17 cellular contexts compared by ENCODE assay signal in genomic region chr18:53441761-53442414, GRCh38.
DNase-seq lines count a peak whose midpoint lies in the region; ATAC-seq and TF ChIP-seq lines count a peak whose summit lies in the region.
"Had no signal": no experiment of that assay in that cellular context is flagged by ENCODE, and none has a peak within 500 bp of the region (broad histone marks: within the 10 kb centered on the region; RNA-seq: fewer than 3 reads in every experiment).

No MANE protein-coding gene starts in this region.

- no peak overlapping the region for H2AFZ ChIP-seq in SK-N-SH (ENCODE audit: low read depth)

- TF ChIP-seq EP300 in SK-N-SH (IDR thresholded peaks at IDR 0.05; ENCODE audit: borderline replicate concordance in 1 of 2, low read depth in 1 of 2, low read length in 1 of 2) = no peak
- no peak for TF ChIP-seq EP300 in stomach (IDR thresholded peaks at IDR 0.05)

- H3K9me2 ChIP-seq in SK-N-SH = no peaks in the 10 kb centered on the region

- no peak for TF ChIP-seq POLR2A in stomach (IDR thresholded peaks at IDR 0.05)

- no peak for TF ChIP-seq CTCF in SK-N-SH (IDR thresholded peaks at IDR 0.05)
- no peak for TF ChIP-seq CTCF in BE2C (IDR thresholded peaks at IDR 0.05; ENCODE audit: low read depth, low read length)
- TF ChIP-seq CTCF in stomach (IDR thresholded peaks at IDR 0.05) = no peak

- H3K9ac ChIP-seq in SK-N-SH (no peak overlapping the region), adipocyte (ENCODE audit: low read length) (no peak overlapping the region)

- H3K9me3 Mint-ChIP-seq in activated naive CD8-positive, alpha-beta T cell treated with anti-CD3 and anti-CD28 coated beads for 36 hours = peaks cover 2% of the 10 kb centered on the region

- no peak overlapping the region for H3K27ac Mint-ChIP-seq in activated naive CD8-positive, alpha-beta T cell treated with anti-CD3 and anti-CD28 coated beads for 36 hours
- H3K27ac Mint-ChIP-seq: CD14-positive monocyte had no signal

- H3K4me3 ChIP-seq in SK-N-SH (ENCODE audit: low read depth in 2 of 2, low read length in 1 of 2) = no peak overlapping the region
- H3K4me3 ChIP-seq in BE2C (ENCODE audit: low read depth, low read length) = no peak overlapping the region
- H3K4me3 ChIP-seq in adipocyte (ENCODE audit: low read length) = no peak overlapping the region
- H3K4me3 ChIP-seq in stomach = no peak overlapping the region
- H3K4me3 ChIP-seq: SJSA1 had no signal

- no peaks in the 10 kb centered on the region for H3K36me3 Mint-ChIP-seq in activated naive CD8-positive, alpha-beta T cell treated with anti-CD3 and anti-CD28 coated beads for 36 hours
- H3K36me3 Mint-ChIP-seq: CD14-positive monocyte had no signal

- H3F3A ChIP-seq in SK-N-SH (replicated peaks; ENCODE audit: insufficient read depth) = no peaks in the 10 kb centered on the region

- H3K9me3 ChIP-seq in SK-N-SH (no peaks in the 10 kb centered on the region), BE2C (no peaks in the 10 kb centered on the region), adipocyte (ENCODE audit: control insufficient read depth, low read length) (no peaks in the 10 kb centered on the region), stomach (no peaks in the 10 kb centered on the region)
- H3K9me3 ChIP-seq: SJSA1 had no signal

- H3K4me1 Mint-ChIP-seq in activated naive CD8-positive, alpha-beta T cell treated with anti-CD3 and anti-CD28 coated beads for 36 hours = no peaks in the 10 kb centered on the region
- H3K4me1 Mint-ChIP-seq: CD14-positive monocyte had no signal

- H3K36me3 ChIP-seq in SK-N-SH (replicated peaks in 1 of 2; ENCODE audit: control insufficient read depth in 1 of 2, insufficient read depth in 2 of 2, low read length in 1 of 2) = no peaks in the 10 kb centered on the region
- H3K36me3 ChIP-seq in BE2C = no peaks in the 10 kb centered on the region
- H3K36me3 ChIP-seq in adipocyte (ENCODE audit: control insufficient read depth, insufficient read depth, low read length, severe bottlenecking) = no peaks in the 10 kb centered on the region
- H3K36me3 ChIP-seq in stomach = no peaks in the 10 kb centered on the region
- H3K36me3 ChIP-seq: SJSA1 had no signal

- peak; percentile 15 for DNase-seq in SK-N-SH
- DNase-seq in BE2C = peak; percentile 31
- peak; percentile 30 for DNase-seq in NCI-H1105 treated with DMSO at 0.1 percent for 48 hours (lab: John Stamatoyannopoulos, UW)
- peak; percentile 27 for DNase-seq in adipocyte (ENCODE audit: low read depth)
- no peak for DNase-seq in stomach
- no peak for DNase-seq in dedifferentiated amniotic fluid mesenchymal stem cell (ENCODE audit: extremely low spot score)
- DNase-seq in activated naive CD8-positive, alpha-beta T cell treated with anti-CD3 and anti-CD28 coated beads for 36 hours = no peak
- DNase-seq: ACHN, MM.1S, NCI-H1417 treated with DMSO at 0.1 percent for 48 hours, NCI-H187 treated with DMSO at 0.1 percent for 48 hours, NCI-H510A treated with DMSO at 0.1 percent for 48 hours, SW 1271, T-helper 2 cell had no signal

- CTCF ChIA-PET in SK-N-SH (lab: Yijun Ruan, JAX) = interaction anchor here (0.9 to 1.2 kb wide), 4 partner anchors 14 to 686 kb away, joined by 3 to 4 read pairs (median 3); no protein-coding TSS in a partner anchor

- no peak overlapping the region for H3K4me2 ChIP-seq in SK-N-SH

- H3K79me2 ChIP-seq in SK-N-SH (ENCODE audit: insufficient read depth) = no peaks in the 10 kb centered on the region

- H3K27me3 Mint-ChIP-seq in activated naive CD8-positive, alpha-beta T cell treated with anti-CD3 and anti-CD28 coated beads for 36 hours = no peaks in the 10 kb centered on the region

- TF ChIP-seq RAD21 in SK-N-SH (IDR thresholded peaks at IDR 0.05; ENCODE audit: low read length) = no peak

- H3K4me3 Mint-ChIP-seq in activated naive CD8-positive, alpha-beta T cell treated with anti-CD3 and anti-CD28 coated beads for 36 hours = no peak overlapping the region
- H3K4me3 Mint-ChIP-seq: CD14-positive monocyte had no signal

- H3K27ac ChIP-seq in SK-N-SH (ENCODE audit: low read depth in 2 of 2, low read length in 1 of 2) (no peak overlapping the region), stomach (no peak overlapping the region)
- H3K27ac ChIP-seq: SJSA1 had no signal

- intact Hi-C loops in stomach (cut with DNase I; ENCODE audit: low total_unique reads) = no loop called here

- H4K20me1 ChIP-seq in SK-N-SH (ENCODE audit: insufficient read depth) = no peaks in the 10 kb centered on the region

- H3K4me1 ChIP-seq in SK-N-SH (ENCODE audit: control insufficient read depth in 1 of 2, insufficient read depth in 2 of 2, low read depth in 1 of 2, low read length in 1 of 2) = no peaks in the 10 kb centered on the region
- peaks cover 4% of the 10 kb centered on the region; the same call in 1 of the 2 replicates for H3K4me1 ChIP-seq in BE2C
- H3K4me1 ChIP-seq in adipocyte (ENCODE audit: control insufficient read depth, insufficient read depth, low read length) = peaks cover 5% of the 10 kb centered on the region
- no peaks in the 10 kb centered on the region for H3K4me1 ChIP-seq in stomach
- H3K4me1 ChIP-seq: SJSA1 had no signal

- POLR2A ChIA-PET in SK-N-SH (lab: Yijun Ruan, JAX) = no interaction called here

- WGBS in SK-N-SH (ENCODE audit: low lambda C conversion rate) = 3% methylated on average over 3 of the region's 3 CpGs
- WGBS in stomach, 5 donors = 47 to 84% (median 64%) methylated on average over 3 of the region's 3 CpGs

- ATAC-seq in SK-N-SH treated with all-trans-retinoic acid at 6 μM for 48 hours = no peak

- H3K27me3 ChIP-seq in SK-N-SH (ENCODE audit: insufficient read depth) (no peaks in the 10 kb centered on the region), BE2C (no peaks in the 10 kb centered on the region), adipocyte (replicated peaks; ENCODE audit: control insufficient read depth, insufficient read depth, low read length) (no peaks in the 10 kb centered on the region), stomach (no peaks in the 10 kb centered on the region)
- H3K27me3 ChIP-seq: SJSA1 had no signal

TF ChIP-seq in SK-N-SH, 30 proteins besides CTCF, POLR2A, EP300 and RAD21:
- TF ChIP-seq EZH2phosphoT487 (IDR thresholded peaks at IDR 0.05; ENCODE audit: borderline replicate concordance, low read depth) = no peak
- no peak for TF ChIP-seq ELF1 (IDR thresholded peaks at IDR 0.05)
- TF ChIP-seq RCOR1 (IDR thresholded peaks at IDR 0.05; ENCODE audit: low read length) = no peak
- TF ChIP-seq USF2 (IDR thresholded peaks at IDR 0.05; ENCODE audit: borderline replicate concordance, low read depth, low read length) = no peak
- no peak for TF ChIP-seq NRF1 (IDR thresholded peaks at IDR 0.05; ENCODE audit: low read depth, low read length)
- no peak for TF ChIP-seq FOXM1 (IDR thresholded peaks at IDR 0.05; ENCODE audit: low read depth)
- TF ChIP-seq GABPA (IDR thresholded peaks at IDR 0.05; ENCODE audit: low read depth) = no peak
- TF ChIP-seq SMC3 (IDR thresholded peaks at IDR 0.05; ENCODE audit: low read depth, low read length) = no peak
- no peak for TF ChIP-seq FOSL2 (IDR thresholded peaks at IDR 0.05; ENCODE audit: borderline replicate concordance, low read depth)
- no peak for TF ChIP-seq RXRA (IDR thresholded peaks at IDR 0.05; ENCODE audit: borderline replicate concordance, low read depth)
- TF ChIP-seq TCF12 (IDR thresholded peaks at IDR 0.05) = no peak
- no peak for TF ChIP-seq CHD2 (IDR thresholded peaks at IDR 0.05; ENCODE audit: low read length, partially characterized antibody)
- TF ChIP-seq JUND (IDR thresholded peaks at IDR 0.05) = no peak
- no peak for TF ChIP-seq GATA2 (CRISPR knock-in tag; IDR thresholded peaks at IDR 0.05)

TF ChIP-seq in SK-N-SH treated with all-trans-retinoic acid at 6 μM for 48 hours, 23 proteins besides CTCF, POLR2A, EP300 and RAD21 (continues in another document):
- no peak for TF ChIP-seq PPARA (CRISPR knock-in tag; IDR thresholded peaks at IDR 0.05; ENCODE audit: borderline replicate concordance)
- no peak for TF ChIP-seq ARNTL (CRISPR knock-in tag; IDR thresholded peaks at IDR 0.05; ENCODE audit: borderline replicate concordance, low read depth)
- no peak for TF ChIP-seq ZNF70 (CRISPR knock-in tag; IDR thresholded peaks at IDR 0.05)
- TF ChIP-seq ISL1 (CRISPR knock-in tag; IDR thresholded peaks at IDR 0.05) = no peak
- no peak for TF ChIP-seq ZFP3 (CRISPR knock-in tag; IDR thresholded peaks at IDR 0.05)
- TF ChIP-seq, protein P1, sequence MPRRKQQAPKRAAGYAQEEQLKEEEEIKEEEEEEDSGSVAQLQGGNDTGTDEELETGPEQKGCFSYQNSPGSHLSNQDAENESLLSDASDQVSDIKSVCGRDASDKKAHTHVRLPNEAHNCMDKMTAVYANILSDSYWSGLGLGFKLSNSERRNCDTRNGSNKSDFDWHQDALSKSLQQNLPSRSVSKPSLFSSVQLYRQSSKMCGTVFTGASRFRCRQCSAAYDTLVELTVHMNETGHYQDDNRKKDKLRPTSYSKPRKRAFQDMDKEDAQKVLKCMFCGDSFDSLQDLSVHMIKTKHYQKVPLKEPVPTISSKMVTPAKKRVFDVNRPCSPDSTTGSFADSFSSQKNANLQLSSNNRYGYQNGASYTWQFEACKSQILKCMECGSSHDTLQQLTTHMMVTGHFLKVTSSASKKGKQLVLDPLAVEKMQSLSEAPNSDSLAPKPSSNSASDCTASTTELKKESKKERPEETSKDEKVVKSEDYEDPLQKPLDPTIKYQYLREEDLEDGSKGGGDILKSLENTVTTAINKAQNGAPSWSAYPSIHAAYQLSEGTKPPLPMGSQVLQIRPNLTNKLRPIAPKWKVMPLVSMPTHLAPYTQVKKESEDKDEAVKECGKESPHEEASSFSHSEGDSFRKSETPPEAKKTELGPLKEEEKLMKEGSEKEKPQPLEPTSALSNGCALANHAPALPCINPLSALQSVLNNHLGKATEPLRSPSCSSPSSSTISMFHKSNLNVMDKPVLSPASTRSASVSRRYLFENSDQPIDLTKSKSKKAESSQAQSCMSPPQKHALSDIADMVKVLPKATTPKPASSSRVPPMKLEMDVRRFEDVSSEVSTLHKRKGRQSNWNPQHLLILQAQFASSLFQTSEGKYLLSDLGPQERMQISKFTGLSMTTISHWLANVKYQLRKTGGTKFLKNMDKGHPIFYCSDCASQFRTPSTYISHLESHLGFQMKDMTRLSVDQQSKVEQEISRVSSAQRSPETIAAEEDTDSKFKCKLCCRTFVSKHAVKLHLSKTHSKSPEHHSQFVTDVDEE (CRISPR knock-in tag; IDR thresholded peaks at IDR 0.05) = no peak
- no peak for TF ChIP-seq GLIS3 (CRISPR knock-in tag; IDR thresholded peaks at IDR 0.05)
- TF ChIP-seq CREB5 (CRISPR knock-in tag; IDR thresholded peaks at IDR 0.05; ENCODE audit: low read depth) = no peak
- no peak for TF ChIP-seq ZNF8 (CRISPR knock-in tag; IDR thresholded peaks at IDR 0.05)
- no peak for TF ChIP-seq ZFP30 (CRISPR knock-in tag; IDR thresholded peaks at IDR 0.05)

Comparison
In these comparisons a context has a peak if more than half of its experiments do, and no peak if none do; other contexts are left out.
1. DNase-seq: peak in SK-N-SH (single experiment), BE2C (single experiment), NCI-H1105 treated with DMSO at 0.1 percent for 48 hours (single experiment) and adipocyte (single experiment); none in stomach (single experiment), dedifferentiated amniotic fluid mesenchymal stem cell (single experiment) and activated naive CD8-positive, alpha-beta T cell treated with anti-CD3 and anti-CD28 coated beads for 36 hours (single experiment).